ENCODE assay signal across 1 cellular context in the genomic region with DNA sequence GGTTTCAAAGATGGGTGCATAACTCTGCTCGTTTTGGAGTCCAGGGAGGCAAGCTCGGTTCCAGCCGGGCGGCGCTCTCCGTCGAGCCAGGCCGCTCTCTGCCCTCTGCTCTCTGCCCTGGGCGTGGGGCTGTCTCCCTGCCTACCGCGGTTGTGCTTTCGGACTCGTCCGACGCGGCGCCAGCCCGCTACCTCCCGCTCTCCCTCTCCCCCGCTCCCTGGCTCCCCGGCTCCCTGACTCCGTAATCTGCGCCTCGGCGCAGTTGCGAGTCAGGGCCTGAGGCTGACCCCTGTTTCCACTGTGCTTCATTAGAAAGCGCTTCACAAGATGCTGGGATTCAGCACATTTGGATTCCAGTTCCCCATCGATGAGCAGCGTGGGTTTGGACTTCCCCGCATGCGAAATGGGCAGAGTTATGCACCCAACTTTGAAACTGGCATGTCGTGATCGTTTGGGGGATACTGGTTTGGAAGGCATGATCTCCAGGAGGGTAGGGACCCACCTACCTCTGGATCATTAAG.
TF ChIP-seq lines count a peak whose summit lies in the region.

No MANE protein-coding gene starts in this region.

TF ChIP-seq in WTC11, 78 proteins besides CTCF, POLR2A, EP300 and RAD21 (continued from another document):
- TF ChIP-seq, protein P1, sequence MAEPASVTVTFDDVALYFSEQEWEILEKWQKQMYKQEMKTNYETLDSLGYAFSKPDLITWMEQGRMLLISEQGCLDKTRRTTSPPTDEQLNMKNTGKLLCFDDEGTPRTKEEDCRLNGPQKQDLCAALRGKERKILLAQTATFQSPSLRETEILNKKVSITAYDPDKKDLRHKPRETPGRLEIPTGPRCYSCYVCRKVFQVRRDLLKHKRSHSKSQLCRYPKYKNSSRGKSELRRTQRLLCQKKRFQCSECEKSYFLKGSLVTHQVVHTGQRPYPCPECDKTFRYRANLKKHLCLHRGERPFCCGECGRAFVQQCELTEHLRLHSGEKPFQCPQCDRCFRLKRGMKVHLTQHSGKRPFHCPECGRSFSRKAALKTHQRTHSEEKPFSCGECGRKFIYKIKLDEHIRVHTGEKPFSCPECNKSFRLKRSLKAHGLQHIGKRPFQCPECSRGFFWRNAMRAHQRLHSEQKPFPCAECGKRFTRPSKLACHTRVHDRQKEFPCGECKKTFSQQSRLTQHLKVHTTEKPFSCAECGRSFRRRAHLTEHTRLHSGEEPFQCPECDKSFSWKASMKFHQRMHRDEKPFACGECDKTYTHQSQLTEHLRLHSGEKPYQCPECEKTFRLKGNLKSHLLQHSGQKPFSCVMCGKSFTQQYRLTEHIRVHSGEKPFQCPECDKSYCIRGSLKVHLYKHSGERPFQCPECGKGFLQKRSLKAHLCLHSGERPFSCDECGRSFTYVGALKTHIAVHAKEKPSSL (CRISPR knock-in tag; conservative IDR thresholded peaks at IDR 0.05) = no peak
- TF ChIP-seq, protein P2, sequence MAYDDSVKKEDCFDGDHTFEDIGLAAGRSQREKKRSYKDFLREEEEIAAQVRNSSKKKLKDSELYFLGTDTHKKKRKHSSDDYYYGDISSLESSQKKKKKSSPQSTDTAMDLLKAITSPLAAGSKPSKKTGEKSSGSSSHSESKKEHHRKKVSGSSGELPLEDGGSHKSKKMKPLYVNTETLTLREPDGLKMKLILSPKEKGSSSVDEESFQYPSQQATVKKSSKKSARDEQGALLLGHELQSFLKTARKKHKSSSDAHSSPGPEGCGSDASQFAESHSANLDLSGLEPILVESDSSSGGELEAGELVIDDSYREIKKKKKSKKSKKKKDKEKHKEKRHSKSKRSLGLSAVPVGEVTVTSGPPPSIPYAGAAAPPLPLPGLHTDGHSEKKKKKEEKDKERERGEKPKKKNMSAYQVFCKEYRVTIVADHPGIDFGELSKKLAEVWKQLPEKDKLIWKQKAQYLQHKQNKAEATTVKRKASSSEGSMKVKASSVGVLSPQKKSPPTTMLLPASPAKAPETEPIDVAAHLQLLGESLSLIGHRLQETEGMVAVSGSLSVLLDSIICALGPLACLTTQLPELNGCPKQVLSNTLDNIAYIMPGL (CRISPR knock-in tag; IDR thresholded peaks at IDR 0.05) = no peak
- TF ChIP-seq ELF4 (CRISPR knock-in tag; IDR thresholded peaks at IDR 0.05; ENCODE audit: low read depth) (no peak), CBFB (CRISPR knock-in tag; IDR thresholded peaks at IDR 0.05; ENCODE audit: low read depth) (no peak), SMAD3 (CRISPR knock-in tag; IDR thresholded peaks at IDR 0.05; ENCODE audit: borderline replicate concordance) (no peak), ZNF423 (CRISPR knock-in tag; IDR thresholded peaks at IDR 0.05) (no peak), TEAD4 (CRISPR knock-in tag; IDR thresholded peaks at IDR 0.05) (no peak), NFE2L1 (CRISPR knock-in tag; IDR thresholded peaks at IDR 0.05) (no peak), KAT7 (CRISPR knock-in tag; IDR thresholded peaks at IDR 0.05; ENCODE audit: borderline replicate concordance) (0 out of 2 replicates have a peak, but pooled peaks have one; percentile 84), ZNF317 (CRISPR knock-in tag; IDR thresholded peaks at IDR 0.05; ENCODE audit: borderline replicate concordance, low read depth) (no peak)
